1 cellular context compared by ENCODE assay signal in genomic region chr9:95507456-95508241, GRCh38.
TF ChIP-seq lines count a peak whose summit lies in the region.

No MANE protein-coding gene starts in this region.

TF ChIP-seq in HepG2, 621 proteins besides CTCF, POLR2A, EP300 and RAD21 (continued from another document):
- peak; percentile 18; the same call in 1 of the 2 replicates for TF ChIP-seq ZNF281 (CRISPR knock-in tag; IDR thresholded peaks at IDR 0.05; ENCODE audit: borderline replicate concordance)
- no peak for TF ChIP-seq ZNF678 (CRISPR knock-in tag; IDR thresholded peaks at IDR 0.05)
- no peak for TF ChIP-seq MTERF4 (CRISPR knock-in tag; IDR thresholded peaks at IDR 0.05)
- no peak for TF ChIP-seq MYNN (CRISPR knock-in tag; IDR thresholded peaks at IDR 0.05; ENCODE audit: low read depth)
- no peak for TF ChIP-seq SNAI1 (CRISPR knock-in tag; IDR thresholded peaks at IDR 0.05; ENCODE audit: borderline replicate concordance)
- TF ChIP-seq HDAC2 (CRISPR knock-in tag; IDR thresholded peaks at IDR 0.05): no peak
- TF ChIP-seq ZSCAN12 (CRISPR knock-in tag; IDR thresholded peaks at IDR 0.05): no peak
- TF ChIP-seq ZNF432 (CRISPR knock-in tag; IDR thresholded peaks at IDR 0.05; ENCODE audit: borderline replicate concordance): no peak
- no peak for TF ChIP-seq ZFAT (CRISPR knock-in tag; conservative IDR thresholded peaks at IDR 0.05)
- TF ChIP-seq FOXA1 (IDR thresholded peaks at IDR 0.05): no peak
- peak; percentile 44 for TF ChIP-seq FOXA1 (CRISPR knock-in tag; IDR thresholded peaks at IDR 0.05)
- no peak for TF ChIP-seq ATAD3A (CRISPR knock-in tag; IDR thresholded peaks at IDR 0.05)
- TF ChIP-seq SYNCRIP (IDR thresholded peaks at IDR 0.05; ENCODE audit: insufficient read depth, low read depth, low read length): no peak
- TF ChIP-seq ZNF180 (CRISPR knock-in tag; IDR thresholded peaks at IDR 0.05; ENCODE audit: borderline replicate concordance, low read depth): no peak
- no peak for TF ChIP-seq HMGXB3 (CRISPR knock-in tag; IDR thresholded peaks at IDR 0.05; ENCODE audit: borderline replicate concordance)
- no peak for TF ChIP-seq HMG20B (CRISPR knock-in tag; conservative IDR thresholded peaks at IDR 0.05)
- peak; percentile 44 for TF ChIP-seq POLR2G (IDR thresholded peaks at IDR 0.05; ENCODE audit: low read depth, low read length)
- TF ChIP-seq HNRNPK (IDR thresholded peaks at IDR 0.05; ENCODE audit: low read depth, low read length, poor library complexity, severe bottlenecking): peak; percentile 14
- TF ChIP-seq NFE2L1 (CRISPR knock-in tag; IDR thresholded peaks at IDR 0.05; ENCODE audit: borderline replicate concordance): no peak
- TF ChIP-seq RBM39 (IDR thresholded peaks at IDR 0.05; ENCODE audit: low read depth, low read length, poor library complexity, severe bottlenecking): no peak
- no peak for TF ChIP-seq ZNF782 (CRISPR knock-in tag; IDR thresholded peaks at IDR 0.05; ENCODE audit: borderline replicate concordance)
- peak; percentile 85 for TF ChIP-seq ZBTB43 (CRISPR knock-in tag; conservative IDR thresholded peaks at IDR 0.05)
- TF ChIP-seq ZBED4 (CRISPR knock-in tag; IDR thresholded peaks at IDR 0.05; ENCODE audit: borderline replicate concordance): no peak
- TF ChIP-seq GTF3A (CRISPR knock-in tag; conservative IDR thresholded peaks at IDR 0.05): no peak
- no peak for TF ChIP-seq TBX3 (IDR thresholded peaks at IDR 0.05; ENCODE audit: borderline replicate concordance)
- no peak for TF ChIP-seq ZNF468 (CRISPR knock-in tag; IDR thresholded peaks at IDR 0.05)
TF ChIP-seq in HepG2: peak in this region for 70.
